Comparison of ENCODE assay signal across 26 cellular contexts in genomic region chr4:14383652-14384051, GRCh38.
DNase-seq lines count a peak whose midpoint lies in the region; ATAC-seq lines count a peak whose summit lies in the region.
"Had no signal": no experiment of that assay in that cellular context is flagged by ENCODE, and none has a peak within 500 bp of the region (broad histone marks: within the 10 kb centered on the region; RNA-seq: fewer than 3 reads in every experiment).

No MANE protein-coding gene starts in this region.

- CTCF ChIA-PET in CD4-positive, alpha-beta memory T cell (lab: Charles Lee; ENCODE audit: partially characterized antibody) = no interaction called here

- intact Hi-C loops in CD4-positive, alpha-beta memory T cell (cut with micrococcal nuclease) = no loop called here

- no peak overlapping the region for H3K4me3 ChIP-seq in CD4-positive, alpha-beta memory T cell (ENCODE audit: low read length in 2 of 2)
- H3K4me3 ChIP-seq: gastroesophageal sphincter, hepatocyte, right lobe of liver had no signal

- no peaks in the 10 kb centered on the region for H3K4me1 ChIP-seq in CD4-positive, alpha-beta memory T cell (ENCODE audit: insufficient read depth, low read length)
- H3K4me1 ChIP-seq: gastroesophageal sphincter, right lobe of liver had no signal

- peaks cover 5% of the 10 kb centered on the region for H3K4me1 Mint-ChIP-seq in stimulated activated memory B cell treated with anti-CD40 and anti-IgM and Interleukin-4, amounts not matched to agents 10 μg/mL and 1 μg/mL and 100 μg/mL, for 72 hours
- H3K4me1 Mint-ChIP-seq in CD4-positive, alpha-beta memory T cell = no peaks in the 10 kb centered on the region
- H3K4me1 Mint-ChIP-seq: central memory CD8-positive, alpha-beta T cell had no signal

- no peaks in the 10 kb centered on the region for H3K9me3 ChIP-seq in CD4-positive, alpha-beta memory T cell (ENCODE audit: control insufficient read depth in 1 of 2, low read length in 2 of 2)
- H3K9me3 ChIP-seq: gastroesophageal sphincter, right lobe of liver had no signal

- H3K36me3 ChIP-seq in CD4-positive, alpha-beta memory T cell (ENCODE audit: insufficient read depth, low read length) = no peaks in the 10 kb centered on the region
- H3K36me3 ChIP-seq: gastroesophageal sphincter, right lobe of liver had no signal

- H3K27ac Mint-ChIP-seq in stimulated activated memory B cell treated with anti-CD40 and anti-IgM and Interleukin-4, amounts not matched to agents 10 μg/mL and 1 μg/mL and 100 μg/mL, for 72 hours = no peak overlapping the region
- no peak overlapping the region for H3K27ac Mint-ChIP-seq in CD4-positive, alpha-beta memory T cell
- H3K27ac Mint-ChIP-seq: T-helper 17 cell had no signal

- POLR2A ChIA-PET in CD4-positive, alpha-beta memory T cell (lab: Charles Lee; ENCODE audit: partially characterized antibody) = no interaction called here

- ATAC-seq in GM19351 (IDR thresholded peaks at IDR 0.05; ENCODE audit: unreplicated experiment) (peak; percentile 97), HG03342 (IDR thresholded peaks at IDR 0.05; ENCODE audit: unreplicated experiment) (peak; percentile 66), GM21423 (IDR thresholded peaks at IDR 0.05; ENCODE audit: unreplicated experiment) (no peak)
- peak; percentile 89 for ATAC-seq in stimulated activated memory B cell treated with anti-CD40 and anti-IgM and Interleukin-4, amounts not matched to agents 10 μg/mL and 1 μg/mL and 100 μg/mL, for 72 hours
- ATAC-seq: gastroesophageal sphincter, left cardiac atrium, right lobe of liver, T-helper 17 cell had no signal

- peak; percentile 46 for DNase-seq in NOMO-1 treated with DMSO at 0.1 percent for 48 hours (lab: John Stamatoyannopoulos, UW; ENCODE audit: unreplicated experiment)
- DNase-seq in stimulated activated CD4-positive, alpha-beta T cell treated with anti-CD3 and anti-CD28 coated beads, Interleukin-4, amount 100 ng/mL, for 4 hours = no peak
- DNase-seq in CD4-positive, alpha-beta memory T cell = no peak
- DNase-seq: activated CD4-positive, alpha-beta T cell treated with anti-CD3 and anti-CD28 coated beads for 1 hour; activated gamma-delta T cell treated with Interleukin-2 at 50 U/mL for 16 hours; activated T-cell treated with anti-CD3 and anti-CD28 coated beads for 4 hours; C1 segment of cervical spinal cord; Calu3; DMS79 treated with DMSO at 0.1 percent for 48 hours; left cardiac atrium; mammary epithelial cell; NCI-H1105 treated with DMSO at 0.1 percent for 48 hours; NCI-H2029; NCI-H69; right lobe of liver; stimulated activated CD4-positive, alpha-beta T cell treated with anti-CD3 and anti-CD28 coated beads, Interleukin-12 subunit alpha, Interleukin-12 subunit beta, amount 100 ng/mL, for 4 hours; stimulated activated CD4-positive, alpha-beta T cell treated with anti-CD3 and anti-CD28 coated beads, Interleukin-4, amount 100 ng/mL, for 24 hours; stimulated activated naive CD4-positive, alpha-beta T cell; T-helper 17 cell had no signal

- no peaks in the 10 kb centered on the region for H3K27me3 ChIP-seq in CD4-positive, alpha-beta memory T cell (ENCODE audit: insufficient read depth, low read length)
- H3K27me3 ChIP-seq: gastroesophageal sphincter, hepatocyte, right lobe of liver had no signal

- H3K27ac ChIP-seq in CD4-positive, alpha-beta memory T cell (ENCODE audit: low read depth, low read length) = no peak overlapping the region
- H3K27ac ChIP-seq: gastroesophageal sphincter, hepatocyte, right lobe of liver had no signal

- no peaks in the 10 kb centered on the region for H3K36me3 Mint-ChIP-seq in stimulated activated memory B cell treated with anti-CD40 and anti-IgM and Interleukin-4, amounts not matched to agents 10 μg/mL and 1 μg/mL and 100 μg/mL, for 72 hours
- H3K36me3 Mint-ChIP-seq in CD4-positive, alpha-beta memory T cell = no peaks in the 10 kb centered on the region

- no peaks in the 10 kb centered on the region for H3K27me3 Mint-ChIP-seq in stimulated activated memory B cell treated with anti-CD40 and anti-IgM and Interleukin-4, amounts not matched to agents 10 μg/mL and 1 μg/mL and 100 μg/mL, for 72 hours
- peaks cover 1 to 3% of the 10 kb centered on the region in 2 donors for H3K27me3 Mint-ChIP-seq in CD4-positive, alpha-beta memory T cell
- H3K27me3 Mint-ChIP-seq: central memory CD8-positive, alpha-beta T cell; T-helper 17 cell had no signal

- H3K4me3 Mint-ChIP-seq in stimulated activated memory B cell treated with anti-CD40 and anti-IgM and Interleukin-4, amounts not matched to agents 10 μg/mL and 1 μg/mL and 100 μg/mL, for 72 hours = no peak overlapping the region
- no peak overlapping the region for H3K4me3 Mint-ChIP-seq in CD4-positive, alpha-beta memory T cell
- H3K4me3 Mint-ChIP-seq: central memory CD8-positive, alpha-beta T cell; T-helper 17 cell had no signal

- no peaks in the 10 kb centered on the region for H3K9me3 Mint-ChIP-seq in stimulated activated memory B cell treated with anti-CD40 and anti-IgM and Interleukin-4, amounts not matched to agents 10 μg/mL and 1 μg/mL and 100 μg/mL, for 72 hours
- H3K9me3 Mint-ChIP-seq in CD4-positive, alpha-beta memory T cell = peaks cover 0 to 6% (median 0%) of the 10 kb centered on the region in 8 donors
